ENCODE assay signal across 19 cellular contexts in genomic region chr6:70673054-70673453, GRCh38. TPM values are rescaled to one million over a fixed set of nuclear protein-coding genes. Genes with fewer than 3 reads are reported as not detected.
A peak's percentile ranks its signal among the peaks of the same experiment; 100 is the strongest.
DNase-seq lines count a peak whose midpoint lies in the region; ATAC-seq and TF ChIP-seq lines count a peak whose summit lies in the region.
"Had no signal": no experiment of that assay in that cellular context is flagged by ENCODE, and none has a peak within 500 bp of the region (broad histone marks: within the 10 kb centered on the region; RNA-seq: fewer than 3 reads in every experiment).

No MANE protein-coding gene starts in this region.

- H3K9me3 Mint-ChIP-seq in activated CD4-positive, alpha-beta T cell treated with anti-CD3 and anti-CD28 coated beads for 36 hours (ENCODE audit: low read depth): no peaks in the 10 kb centered on the region
- H3K9me3 Mint-ChIP-seq in effector memory CD8-positive, alpha-beta T cell: no peaks in the 10 kb centered on the region
- H3K9me3 Mint-ChIP-seq in naive thymus-derived CD4-positive, alpha-beta T cell: peaks cover 0 to 1% (median 0%) of the 10 kb centered on the region in 11 donors
- no peaks in the 10 kb centered on the region for H3K9me3 Mint-ChIP-seq in chondrocyte (ENCODE audit: low read depth)
- H3K9me3 Mint-ChIP-seq: natural killer cell had no signal

- no peak overlapping the region for H3K4me3 Mint-ChIP-seq in activated CD4-positive, alpha-beta T cell treated with anti-CD3 and anti-CD28 coated beads for 36 hours
- no peak overlapping the region for H3K4me3 Mint-ChIP-seq in effector memory CD8-positive, alpha-beta T cell
- H3K4me3 Mint-ChIP-seq in naive thymus-derived CD4-positive, alpha-beta T cell: peak overlapping the region in 6 of 10 donors; percentile 1 to 43 (median 16)
- no peak overlapping the region for H3K4me3 Mint-ChIP-seq in chondrocyte (ENCODE audit: unreplicated experiment)
- H3K4me3 Mint-ChIP-seq: natural killer cell had no signal

- no peaks in the 10 kb centered on the region for H3K27me3 Mint-ChIP-seq in activated CD4-positive, alpha-beta T cell treated with anti-CD3 and anti-CD28 coated beads for 36 hours
- H3K27me3 Mint-ChIP-seq in effector memory CD8-positive, alpha-beta T cell: no peaks in the 10 kb centered on the region
- H3K27me3 Mint-ChIP-seq in naive thymus-derived CD4-positive, alpha-beta T cell: no peaks in the 10 kb centered on the region
- no peaks in the 10 kb centered on the region for H3K27me3 Mint-ChIP-seq in chondrocyte (ENCODE audit: low read depth)

- no peaks in the 10 kb centered on the region for H3K9me3 ChIP-seq in HUES6 (ENCODE audit: control insufficient read depth, insufficient read depth, low read depth, low read length)
- no peaks in the 10 kb centered on the region for H3K9me3 ChIP-seq in naive thymus-derived CD4-positive, alpha-beta T cell (ENCODE audit: control insufficient read depth in 2 of 3, low read length in 3 of 3)
- H3K9me3 ChIP-seq: psoas muscle, tibial nerve had no signal

- H3K9ac ChIP-seq in HUES6 (ENCODE audit: low read length): no peak overlapping the region
- H3K9ac ChIP-seq: BLaER1 treated with 17β-estradiol and CSF1 and Interleukin-3, amounts not matched to agents 10 nM and 100 nM had no signal

- H3K27ac Mint-ChIP-seq in activated CD4-positive, alpha-beta T cell treated with anti-CD3 and anti-CD28 coated beads for 36 hours: peak overlapping the region; percentile 51
- H3K27ac Mint-ChIP-seq in effector memory CD8-positive, alpha-beta T cell: peak overlapping the region; percentile 5 to 80
- H3K27ac Mint-ChIP-seq in naive thymus-derived CD4-positive, alpha-beta T cell: peak overlapping the region in 5 of 9 donors; percentile 3 to 78 (median 56)
- H3K27ac Mint-ChIP-seq in chondrocyte (ENCODE audit: unreplicated experiment): no peak overlapping the region

- H3K4me1 Mint-ChIP-seq in activated CD4-positive, alpha-beta T cell treated with anti-CD3 and anti-CD28 coated beads for 36 hours: peaks cover 68% of the 10 kb centered on the region
- peaks cover 47 to 62% of the 10 kb centered on the region in 2 donors for H3K4me1 Mint-ChIP-seq in effector memory CD8-positive, alpha-beta T cell (ENCODE audit: low read depth in 2 of 2)
- peaks cover 35 to 83% (median 69%) of the 10 kb centered on the region in 7 donors for H3K4me1 Mint-ChIP-seq in naive thymus-derived CD4-positive, alpha-beta T cell
- H3K4me1 Mint-ChIP-seq in chondrocyte (ENCODE audit: low read depth): peaks cover 38% of the 10 kb centered on the region

- CTCF ChIA-PET in activated CD4-positive, alpha-beta T cell treated with anti-CD3 and anti-CD28 coated beads for 36 hours (lab: Charles Lee): interaction anchor here (0.8 to 10.5 kb wide), 2 partner anchors 14 to 34 kb away, joined by 4 to 63 read pairs; no protein-coding TSS in a partner anchor
- CTCF ChIA-PET in naive thymus-derived CD4-positive, alpha-beta T cell (lab: Charles Lee): interaction anchor here (0.5 to 1.1 kb wide), 2 partner anchors 16 to 918 kb away, joined by 3 to 4 read pairs; no protein-coding TSS in a partner anchor

- no peak overlapping the region; the same call in 1 of the 2 replicates for H3K4me3 ChIP-seq in HUES6 (ENCODE audit: low read depth, low read length)
- no peak overlapping the region for H3K4me3 ChIP-seq in naive thymus-derived CD4-positive, alpha-beta T cell (ENCODE audit: low read length)
- H3K4me3 ChIP-seq: BLaER1 treated with 17β-estradiol and CSF1 and Interleukin-3, amounts not matched to agents 10 nM and 100 nM; coronary artery; psoas muscle; tibial nerve had no signal

- TF ChIP-seq CTCF in chondrocyte (IDR thresholded peaks at IDR 0.05): no peak

- intact Hi-C loops in activated CD4-positive, alpha-beta T cell treated with anti-CD3 and anti-CD28 coated beads for 36 hours (cut with DNase I, micrococcal nuclease): no loop called here
- intact Hi-C loops in naive thymus-derived CD4-positive, alpha-beta T cell (cut with micrococcal nuclease): no loop called here

- DNase-seq in activated CD4-positive, alpha-beta T cell treated with anti-CD3 and anti-CD28 coated beads for 36 hours: no peak
- DNase-seq in activated CD4-positive, alpha-beta T cell treated with anti-CD3 and anti-CD28 coated beads for 4 hours: no peak
- no peak for DNase-seq in effector memory CD8-positive, alpha-beta T cell
- DNase-seq in naive thymus-derived CD4-positive, alpha-beta T cell: no peak
- no peak for DNase-seq in chondrocyte (ENCODE audit: low spot score)
- DNase-seq in substantia nigra (lab: John Stamatoyannopoulos, UW): no peak
- no peak for DNase-seq in NK-92 (lab: John Stamatoyannopoulos, UW; ENCODE audit: unreplicated experiment)
- DNase-seq: activated effector memory CD4-positive, alpha-beta T cell treated with Interleukin-2 at 50 U/mL for 16 hours; DMS79; natural killer cell; NCI-H187; NCI-H345; psoas muscle; stimulated activated naive CD4-positive, alpha-beta T cell had no signal

- H3K36me3 ChIP-seq in HUES6 (ENCODE audit: control insufficient read depth, insufficient read depth, low read length): no peaks in the 10 kb centered on the region
- H3K36me3 ChIP-seq in naive thymus-derived CD4-positive, alpha-beta T cell (ENCODE audit: control insufficient read depth in 2 of 3, insufficient read depth in 3 of 3, low read length in 3 of 3): peaks cover 0 to 3% (median 0%) of the 10 kb centered on the region in 3 experiments
- H3K36me3 ChIP-seq: tibial nerve had no signal

- H3K27me3 ChIP-seq in HUES6 (ENCODE audit: control insufficient read depth, insufficient read depth, low read length): no peaks in the 10 kb centered on the region
- no peaks in the 10 kb centered on the region for H3K27me3 ChIP-seq in naive thymus-derived CD4-positive, alpha-beta T cell (ENCODE audit: control insufficient read depth in 2 of 2, insufficient read depth in 2 of 2, low read length in 2 of 2)
- H3K27me3 ChIP-seq: BLaER1 treated with 17β-estradiol and CSF1 and Interleukin-3, amounts not matched to agents 10 nM and 100 nM; tibial nerve had no signal

- peaks cover 30% of the 10 kb centered on the region for H3K4me1 ChIP-seq in HUES6 (ENCODE audit: control insufficient read depth, insufficient read depth, low read length)
- H3K4me1 ChIP-seq in naive thymus-derived CD4-positive, alpha-beta T cell (ENCODE audit: control insufficient read depth in 2 of 2, insufficient read depth in 2 of 2, low read length in 2 of 2): peaks cover 22 to 24% of the 10 kb centered on the region in 2 donors

- peaks cover 9% of the 10 kb centered on the region for H3K36me3 Mint-ChIP-seq in activated CD4-positive, alpha-beta T cell treated with anti-CD3 and anti-CD28 coated beads for 36 hours (ENCODE audit: low read depth)
- H3K36me3 Mint-ChIP-seq in effector memory CD8-positive, alpha-beta T cell (ENCODE audit: insufficient read depth): peaks cover 9% of the 10 kb centered on the region
- H3K36me3 Mint-ChIP-seq in naive thymus-derived CD4-positive, alpha-beta T cell: peaks cover 0 to 21% (median 0%) of the 10 kb centered on the region in 5 donors
- H3K36me3 Mint-ChIP-seq in chondrocyte (ENCODE audit: low read depth): no peaks in the 10 kb centered on the region
- H3K36me3 Mint-ChIP-seq: natural killer cell had no signal

- H3K27ac ChIP-seq in HUES6 (ENCODE audit: low read depth, low read length) (peak overlapping the region; percentile 41), substantia nigra (ENCODE audit: low read depth, low read length, poor library complexity, severe bottlenecking) (no peak overlapping the region)
- no peak overlapping the region for H3K27ac ChIP-seq in naive thymus-derived CD4-positive, alpha-beta T cell (ENCODE audit: low read depth, low read length)
- H3K27ac ChIP-seq: 22Rv1; BLaER1 treated with 17β-estradiol and CSF1 and Interleukin-3, amounts not matched to agents 10 nM and 100 nM; coronary artery; psoas muscle had no signal

- no peak for ATAC-seq in activated CD4-positive, alpha-beta T cell treated with anti-CD3 and anti-CD28 coated beads for 36 hours
- ATAC-seq in effector memory CD8-positive, alpha-beta T cell (replicated peaks): no peak
- no peak for ATAC-seq in naive thymus-derived CD4-positive, alpha-beta T cell
- ATAC-seq: natural killer cell had no signal

- POLR2A ChIA-PET in activated CD4-positive, alpha-beta T cell treated with anti-CD3 and anti-CD28 coated beads for 36 hours (lab: Charles Lee): no interaction called here
- POLR2A ChIA-PET in naive thymus-derived CD4-positive, alpha-beta T cell (lab: Charles Lee): interaction anchor here (0.7 kb wide), 1 partner anchor 18 kb away, joined by 4 read pairs; no protein-coding TSS in a partner anchor

RNA-seq across cellular contexts. Expression of gene SMAP1, which starts 5.4 kb away (rescaled TPM):
- total RNA-seq in activated CD4-positive, alpha-beta T cell treated with anti-CD3 and anti-CD28 coated beads for 36 hours: 10 to 100 TPM; 24.8 to 31.5 TPM
- 10 to 100 TPM; 18.7 to 45.7 (median 20.8) TPM for total RNA-seq in naive thymus-derived CD4-positive, alpha-beta T cell
- polyA plus RNA-seq in naive thymus-derived CD4-positive, alpha-beta T cell: 10 to 100 TPM; 11.3 to 17.6 TPM
- total RNA-seq in chondrocyte: 23.8 to 27.2 TPM (median 27.1 TPM) in 3 replicates

Comparison
In these comparisons a context has a peak if more than half of its experiments do, and no peak if none do; other contexts are left out.
1. H3K4me3 Mint-ChIP-seq: peak in naive thymus-derived CD4-positive, alpha-beta T cell (6 of 10); none in activated CD4-positive, alpha-beta T cell treated with anti-CD3 and anti-CD28 coated beads for 36 hours (single experiment), effector memory CD8-positive, alpha-beta T cell (0 of 2) and chondrocyte (single experiment).